20 cellular contexts compared by ENCODE assay signal in the genomic region with DNA sequence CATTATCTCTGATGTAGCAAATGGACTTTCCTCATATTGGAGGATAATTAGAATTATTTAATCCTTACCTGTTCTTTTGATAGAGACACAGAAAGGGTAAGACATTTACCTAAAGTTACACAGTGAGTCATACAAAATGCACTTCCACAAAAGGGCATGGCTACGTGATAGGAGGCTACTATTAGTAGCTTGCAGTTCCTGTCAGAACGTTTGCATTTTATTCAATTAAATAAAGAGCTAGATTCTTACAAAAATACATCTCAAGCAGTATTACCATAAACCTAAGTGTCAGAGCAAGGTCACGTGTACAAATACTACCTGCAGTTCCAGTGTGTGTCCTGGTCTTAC.
DNase-seq lines count a peak whose midpoint lies in the region; ATAC-seq, FAIRE-seq and TF ChIP-seq lines count a peak whose summit lies in the region.
"Had no signal": no experiment of that assay in that cellular context is flagged by ENCODE, and none has a peak within 500 bp of the region (broad histone marks: within the 10 kb centered on the region; RNA-seq: fewer than 3 reads in every experiment).

No MANE protein-coding gene starts in this region.

- H3K36me3 ChIP-seq in liver (ENCODE audit: control insufficient read depth in 4 of 4, insufficient read depth in 3 of 4, low read depth in 1 of 4, low read length in 3 of 4) (no peaks in the 10 kb centered on the region), HepG2 (replicated peaks in 1 of 2; ENCODE audit: control insufficient read depth in 1 of 2, insufficient read depth in 2 of 2, low read length in 2 of 2) (peaks cover 0 to 4% of the 10 kb centered on the region in 2 experiments; a peak in 2 of 5 replicates), bronchial epithelial cell (ENCODE audit: control insufficient read depth, insufficient read depth, low read length) (no peaks in the 10 kb centered on the region), neutrophil (no peaks in the 10 kb centered on the region)

- no peak for TF ChIP-seq POLR2A in HepG2 (IDR thresholded peaks at IDR 0.05; ENCODE audit: insufficient read depth in 1 of 2, low read depth in 2 of 2, low read length in 2 of 2)

- POLR2A ChIA-PET in HepG2 (lab: Yijun Ruan, JAX) = no interaction called here

- H3K9ac ChIP-seq in liver (ENCODE audit: low read depth in 1 of 2, low read length in 2 of 2) (no peak overlapping the region), HepG2 (ENCODE audit: insufficient read depth, low read depth, low read length) (no peak overlapping the region)

- 63% methylated on average over 3 of the region's 3 CpGs for WGBS in liver
- WGBS in HepG2 (ENCODE audit: low lambda C conversion rate) = 75% methylated on average over 3 of the region's 3 CpGs

- in situ Hi-C loops in HepG2 (cut with HindIII; ENCODE audit: extremely low pct_ligation_motif_present, low pct_unique_long_range_greater_than_20kb) = no loop called here

- H2AFZ ChIP-seq in HepG2 (ENCODE audit: low read length) = no peak overlapping the region

- H4K20me1 ChIP-seq in HepG2 (ENCODE audit: insufficient read depth, low read length) = no peaks in the 10 kb centered on the region

- CTCF ChIA-PET in HepG2 (lab: Yijun Ruan, JAX; ENCODE audit: low intra/inter-chr PET ratio, low total read pairs) = no interaction called here

- TF ChIP-seq EP300 in HepG2 (IDR thresholded peaks at IDR 0.05; ENCODE audit: low read depth in 2 of 2, low read length in 2 of 2) (no peak), HepG2 (CRISPR knock-in tag; IDR thresholded peaks at IDR 0.05; ENCODE audit: borderline replicate concordance) (no peak)

- H3K4me2 ChIP-seq in HepG2 (ENCODE audit: low read depth, low read length) = no peak overlapping the region

- FAIRE-seq in HepG2 (lab: Jason Lieb, UNC) (no peak), bronchial epithelial cell (lab: Jason Lieb, UNC) (no peak)
- FAIRE-seq: GM12878, H1 had no signal

- no peaks in the 10 kb centered on the region for H3K9me3 ChIP-seq in liver (ENCODE audit: control insufficient read depth in 4 of 4, low read length in 3 of 4)
- H3K9me3 ChIP-seq in HepG2 (ENCODE audit: low read length) = no peaks in the 10 kb centered on the region
- no peaks in the 10 kb centered on the region for H3K9me3 ChIP-seq in neutrophil

- DNase-seq in HepG2 (ENCODE audit: low spot score) (no peak), bronchial epithelial cell (ENCODE audit: low read depth) (peak; percentile 61), NCI-H69 (lab: John Stamatoyannopoulos, UW) (no peak), anterior cingulate cortex (lab: John Stamatoyannopoulos, UW) (no peak), NCI-H774 (lab: John Stamatoyannopoulos, UW) (no peak), omental fat pad (ENCODE audit: low spot score) (no peak)
- DNase-seq: C1 segment of cervical spinal cord, DND-41, GDM1, IMR-90, Kasumi-1, MM.1S, NCI-H1417 treated with DMSO at 0.1 percent for 48 hours, NCI-H446, NCI-H82 had no signal

- peaks cover 9 to 58% (median 35%) of the 10 kb centered on the region in 4 donors for H3K4me1 ChIP-seq in liver (ENCODE audit: control insufficient read depth in 4 of 4, insufficient read depth in 4 of 4, low read length in 3 of 4)
- H3K4me1 ChIP-seq in HepG2 (ENCODE audit: insufficient read depth, low read length) = peaks cover 57% of the 10 kb centered on the region
- H3K4me1 ChIP-seq in neutrophil (ENCODE audit: control insufficient read depth in 1 of 2, insufficient read depth in 1 of 2, low read depth in 1 of 2, low read length in 1 of 2) = peaks cover 15 to 17% of the 10 kb centered on the region in 2 experiments

- H3K4me3 ChIP-seq in liver (ENCODE audit: low read depth in 1 of 3, low read length in 3 of 3) (no peak overlapping the region), HepG2 (replicated peaks in 1 of 3; ENCODE audit: insufficient read depth in 1 of 3, low read depth in 2 of 3, low read length in 3 of 3) (no peak overlapping the region), bronchial epithelial cell (ENCODE audit: low read depth, low read length) (no peak overlapping the region), neutrophil (ENCODE audit: low read depth in 1 of 2, low read length in 1 of 2) (no peak overlapping the region)
- H3K4me3 ChIP-seq: GM12878 had no signal

- BruUV-seq in HepG2 (replicated peaks; lab: Mats Ljungman, UMichigan) = no TSS peak

- H3K27me3 ChIP-seq in liver (ENCODE audit: control insufficient read depth in 4 of 4, insufficient read depth in 4 of 4, low read length in 3 of 4) (no peaks in the 10 kb centered on the region), HepG2 (ENCODE audit: control insufficient read depth in 1 of 2, insufficient read depth in 2 of 2, low read length in 2 of 2) (no peaks in the 10 kb centered on the region), bronchial epithelial cell (ENCODE audit: control insufficient read depth, insufficient read depth, low read length) (no peaks in the 10 kb centered on the region), neutrophil (no peaks in the 10 kb centered on the region)

- intact Hi-C loops in HepG2 (cut with micrococcal nuclease; ENCODE audit: unreplicated experiment) = no loop called here

- no peak for TF ChIP-seq CTCF in liver (IDR thresholded peaks at IDR 0.05; ENCODE audit: low read depth, low read length, missing input control)
- TF ChIP-seq CTCF in HepG2 (CRISPR knock-in tag; IDR thresholded peaks at IDR 0.05) = no peak
- no peak for TF ChIP-seq CTCF in bronchial epithelial cell (IDR thresholded peaks at IDR 0.05; ENCODE audit: insufficient read depth, low read length, severe bottlenecking)
- no peak for TF ChIP-seq CTCF in neutrophil (IDR thresholded peaks at IDR 0.05)
- no peak for TF ChIP-seq CTCF in omental fat pad (IDR thresholded peaks at IDR 0.05)

- H3K27ac ChIP-seq in liver (ENCODE audit: low read depth in 1 of 2, low read length in 2 of 2) = peak overlapping the region; percentile 74 to 82
- no peak overlapping the region for H3K27ac ChIP-seq in HepG2 (ENCODE audit: extremely low read length, insufficient read depth, low read length)
- peak overlapping the region; percentile 36 for H3K27ac ChIP-seq in neutrophil

- TF ChIP-seq RAD21 in liver (IDR thresholded peaks at IDR 0.05) = no peak
- no peak for TF ChIP-seq RAD21 in HepG2 (CRISPR knock-in tag; IDR thresholded peaks at IDR 0.05)

- H3K79me2 ChIP-seq in HepG2 (ENCODE audit: insufficient read depth, low read length) = peaks cover 7% of the 10 kb centered on the region

- ATAC-seq in HepG2 = no peak
- no peak for ATAC-seq in omental fat pad (ENCODE audit: low FRiP score)
- ATAC-seq: GM12878, Panc1 had no signal

TF ChIP-seq in liver, 16 proteins besides CTCF, POLR2A, EP300 and RAD21 (continues in another document):
- TF ChIP-seq YY1 (IDR thresholded peaks at IDR 0.05) = no peak
- TF ChIP-seq, protein P1, sequence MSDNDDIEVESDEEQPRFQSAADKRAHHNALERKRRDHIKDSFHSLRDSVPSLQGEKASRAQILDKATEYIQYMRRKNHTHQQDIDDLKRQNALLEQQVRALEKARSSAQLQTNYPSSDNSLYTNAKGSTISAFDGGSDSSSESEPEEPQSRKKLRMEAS (IDR thresholded peaks at IDR 0.05) = no peak
- TF ChIP-seq HNF4G (IDR thresholded peaks at IDR 0.05) = no peak
- no peak for TF ChIP-seq JUND (IDR thresholded peaks at IDR 0.05)
- TF ChIP-seq NR2F2 (IDR thresholded peaks at IDR 0.05) = no peak
- no peak for TF ChIP-seq EGR1 (IDR thresholded peaks at IDR 0.05; ENCODE audit: low read depth in 2 of 2)
- TF ChIP-seq, protein P2, sequence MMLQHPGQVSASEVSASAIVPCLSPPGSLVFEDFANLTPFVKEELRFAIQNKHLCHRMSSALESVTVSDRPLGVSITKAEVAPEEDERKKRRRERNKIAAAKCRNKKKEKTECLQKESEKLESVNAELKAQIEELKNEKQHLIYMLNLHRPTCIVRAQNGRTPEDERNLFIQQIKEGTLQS (IDR thresholded peaks at IDR 0.05) = no peak
- no peak for TF ChIP-seq FOXA1 (IDR thresholded peaks at IDR 0.05)
- TF ChIP-seq FOXA2 (IDR thresholded peaks at IDR 0.05) = no peak
- no peak for TF ChIP-seq GABPA (IDR thresholded peaks at IDR 0.05 in 1 of 2, conservative IDR thresholded peaks at IDR 0.05 in 1 of 2)
- no peak for TF ChIP-seq SP1 (IDR thresholded peaks at IDR 0.05)
- TF ChIP-seq RXRA (IDR thresholded peaks at IDR 0.05) = no peak

TF ChIP-seq in HepG2, 621 proteins besides CTCF, POLR2A, EP300 and RAD21:
- no peak for TF ChIP-seq HNRNPH1 (optimal IDR thresholded peaks at IDR 0.05; ENCODE audit: low read depth, low read length)
- TF ChIP-seq NFYB (CRISPR knock-in tag; IDR thresholded peaks at IDR 0.05) = no peak
- TF ChIP-seq, protein P3, sequence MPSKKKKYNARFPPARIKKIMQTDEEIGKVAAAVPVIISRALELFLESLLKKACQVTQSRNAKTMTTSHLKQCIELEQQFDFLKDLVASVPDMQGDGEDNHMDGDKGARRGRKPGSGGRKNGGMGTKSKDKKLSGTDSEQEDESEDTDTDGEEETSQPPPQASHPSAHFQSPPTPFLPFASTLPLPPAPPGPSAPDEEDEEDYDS (CRISPR knock-in tag; IDR thresholded peaks at IDR 0.05) = no peak
- no peak for TF ChIP-seq MLLT10 (CRISPR knock-in tag; IDR thresholded peaks at IDR 0.05)
- no peak for TF ChIP-seq ZSCAN20 (CRISPR knock-in tag; IDR thresholded peaks at IDR 0.05; ENCODE audit: borderline replicate concordance)
- TF ChIP-seq PITX1 (CRISPR knock-in tag; IDR thresholded peaks at IDR 0.05) = no peak
- TF ChIP-seq, protein P4, sequence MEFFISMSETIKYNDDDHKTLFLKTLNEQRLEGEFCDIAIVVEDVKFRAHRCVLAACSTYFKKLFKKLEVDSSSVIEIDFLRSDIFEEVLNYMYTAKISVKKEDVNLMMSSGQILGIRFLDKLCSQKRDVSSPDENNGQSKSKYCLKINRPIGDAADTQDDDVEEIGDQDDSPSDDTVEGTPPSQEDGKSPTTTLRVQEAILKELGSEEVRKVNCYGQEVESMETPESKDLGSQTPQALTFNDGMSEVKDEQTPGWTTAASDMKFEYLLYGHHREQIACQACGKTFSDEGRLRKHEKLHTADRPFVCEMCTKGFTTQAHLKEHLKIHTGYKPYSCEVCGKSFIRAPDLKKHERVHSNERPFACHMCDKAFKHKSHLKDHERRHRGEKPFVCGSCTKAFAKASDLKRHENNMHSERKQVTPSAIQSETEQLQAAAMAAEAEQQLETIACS (CRISPR knock-in tag; IDR thresholded peaks at IDR 0.05) = no peak
- TF ChIP-seq YY1 (IDR thresholded peaks at IDR 0.05; ENCODE audit: insufficient read depth, insufficient replicate concordance, low read depth, low read length) = no peak
TF ChIP-seq in HepG2: peak in this region for 0.
